ENCODE assay signal across 1 cellular context in the genomic region with DNA sequence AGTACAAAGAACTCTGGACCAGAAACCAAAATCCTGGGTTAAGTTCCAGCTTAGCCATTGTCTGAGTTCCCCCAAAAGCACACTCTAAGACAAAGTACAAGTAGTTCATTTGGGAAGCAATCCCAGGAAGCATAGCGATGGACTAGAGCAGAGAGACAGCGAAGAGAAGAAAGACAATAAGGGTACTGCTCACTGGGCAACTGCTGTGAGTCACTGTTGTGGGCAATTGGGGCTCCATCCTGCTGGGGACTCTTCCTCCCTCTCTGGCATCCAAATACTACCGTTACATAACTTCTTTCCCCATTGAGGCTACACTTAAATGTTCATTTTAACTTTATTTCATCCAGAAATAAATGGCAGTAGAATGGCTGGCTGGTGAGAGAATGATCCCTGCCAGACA.
TF ChIP-seq lines count a peak whose summit lies in the region.

No MANE protein-coding gene starts in this region.

TF ChIP-seq in GM23338, 12 proteins besides CTCF, POLR2A, EP300 and RAD21 (continued from another document):
- TF ChIP-seq, protein P1, sequence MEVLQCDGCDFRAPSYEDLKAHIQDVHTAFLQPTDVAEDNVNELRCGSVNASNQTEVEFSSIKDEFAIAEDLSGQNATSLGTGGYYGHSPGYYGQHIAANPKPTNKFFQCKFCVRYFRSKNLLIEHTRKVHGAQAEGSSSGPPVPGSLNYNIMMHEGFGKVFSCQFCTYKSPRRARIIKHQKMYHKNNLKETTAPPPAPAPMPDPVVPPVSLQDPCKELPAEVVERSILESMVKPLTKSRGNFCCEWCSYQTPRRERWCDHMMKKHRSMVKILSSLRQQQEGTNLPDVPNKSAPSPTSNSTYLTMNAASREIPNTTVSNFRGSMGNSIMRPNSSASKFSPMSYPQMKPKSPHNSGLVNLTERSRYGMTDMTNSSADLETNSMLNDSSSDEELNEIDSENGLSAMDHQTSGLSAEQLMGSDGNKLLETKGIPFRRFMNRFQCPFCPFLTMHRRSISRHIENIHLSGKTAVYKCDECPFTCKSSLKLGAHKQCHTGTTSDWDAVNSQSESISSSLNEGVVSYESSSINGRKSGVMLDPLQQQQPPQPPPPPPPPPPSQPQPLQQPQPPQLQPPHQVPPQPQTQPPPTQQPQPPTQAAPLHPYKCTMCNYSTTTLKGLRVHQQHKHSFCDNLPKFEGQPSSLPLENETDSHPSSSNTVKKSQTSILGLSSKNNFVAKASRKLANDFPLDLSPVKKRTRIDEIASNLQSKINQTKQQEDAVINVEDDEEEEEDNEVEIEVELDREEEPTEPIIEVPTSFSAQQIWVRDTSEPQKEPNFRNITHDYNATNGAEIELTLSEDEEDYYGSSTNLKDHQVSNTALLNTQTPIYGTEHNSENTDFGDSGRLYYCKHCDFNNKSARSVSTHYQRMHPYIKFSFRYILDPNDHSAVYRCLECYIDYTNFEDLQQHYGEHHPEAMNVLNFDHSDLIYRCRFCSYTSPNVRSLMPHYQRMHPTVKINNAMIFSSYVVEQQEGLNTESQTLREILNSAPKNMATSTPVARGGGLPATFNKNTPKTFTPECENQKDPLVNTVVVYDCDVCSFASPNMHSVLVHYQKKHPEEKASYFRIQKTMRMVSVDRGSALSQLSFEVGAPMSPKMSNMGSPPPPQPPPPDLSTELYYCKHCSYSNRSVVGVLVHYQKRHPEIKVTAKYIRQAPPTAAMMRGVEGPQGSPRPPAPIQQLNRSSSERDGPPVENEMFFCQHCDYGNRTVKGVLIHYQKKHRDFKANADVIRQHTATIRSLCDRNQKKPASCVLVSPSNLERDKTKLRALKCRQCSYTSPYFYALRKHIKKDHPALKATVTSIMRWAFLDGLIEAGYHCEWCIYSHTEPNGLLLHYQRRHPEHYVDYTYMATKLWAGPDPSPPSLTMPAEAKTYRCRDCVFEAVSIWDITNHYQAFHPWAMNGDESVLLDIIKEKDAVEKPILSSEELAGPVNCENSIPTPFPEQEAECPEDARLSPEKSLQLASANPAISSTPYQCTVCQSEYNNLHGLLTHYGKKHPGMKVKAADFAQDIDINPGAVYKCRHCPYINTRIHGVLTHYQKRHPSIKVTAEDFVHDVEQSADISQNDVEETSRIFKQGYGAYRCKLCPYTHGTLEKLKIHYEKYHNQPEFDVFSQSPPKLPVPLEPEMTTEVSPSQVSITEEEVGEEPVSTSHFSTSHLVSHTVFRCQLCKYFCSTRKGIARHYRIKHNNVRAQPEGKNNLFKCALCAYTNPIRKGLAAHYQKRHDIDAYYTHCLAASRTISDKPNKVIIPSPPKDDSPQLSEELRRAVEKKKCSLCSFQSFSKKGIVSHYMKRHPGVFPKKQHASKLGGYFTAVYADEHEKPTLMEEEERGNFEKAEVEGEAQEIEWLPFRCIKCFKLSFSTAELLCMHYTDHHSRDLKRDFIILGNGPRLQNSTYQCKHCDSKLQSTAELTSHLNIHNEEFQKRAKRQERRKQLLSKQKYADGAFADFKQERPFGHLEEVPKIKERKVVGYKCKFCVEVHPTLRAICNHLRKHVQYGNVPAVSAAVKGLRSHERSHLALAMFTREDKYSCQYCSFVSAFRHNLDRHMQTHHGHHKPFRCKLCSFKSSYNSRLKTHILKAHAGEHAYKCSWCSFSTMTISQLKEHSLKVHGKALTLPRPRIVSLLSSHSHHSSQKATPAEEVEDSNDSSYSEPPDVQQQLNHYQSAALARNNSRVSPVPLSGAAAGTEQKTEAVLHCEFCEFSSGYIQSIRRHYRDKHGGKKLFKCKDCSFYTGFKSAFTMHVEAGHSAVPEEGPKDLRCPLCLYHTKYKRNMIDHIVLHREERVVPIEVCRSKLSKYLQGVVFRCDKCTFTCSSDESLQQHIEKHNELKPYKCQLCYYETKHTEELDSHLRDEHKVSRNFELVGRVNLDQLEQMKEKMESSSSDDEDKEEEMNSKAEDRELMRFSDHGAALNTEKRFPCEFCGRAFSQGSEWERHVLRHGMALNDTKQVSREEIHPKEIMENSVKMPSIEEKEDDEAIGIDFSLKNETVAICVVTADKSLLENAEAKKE (CRISPR knock-in tag; IDR thresholded peaks at IDR 0.05): no peak
- TF ChIP-seq STAT1 (IDR thresholded peaks at IDR 0.05; ENCODE audit: unreplicated experiment): no peak
- no peak for TF ChIP-seq NANOG (IDR thresholded peaks at IDR 0.05; ENCODE audit: borderline replicate concordance)
- TF ChIP-seq POLR2AphosphoS5 (IDR thresholded peaks at IDR 0.05; ENCODE audit: low read depth): no peak
- TF ChIP-seq, protein P2, sequence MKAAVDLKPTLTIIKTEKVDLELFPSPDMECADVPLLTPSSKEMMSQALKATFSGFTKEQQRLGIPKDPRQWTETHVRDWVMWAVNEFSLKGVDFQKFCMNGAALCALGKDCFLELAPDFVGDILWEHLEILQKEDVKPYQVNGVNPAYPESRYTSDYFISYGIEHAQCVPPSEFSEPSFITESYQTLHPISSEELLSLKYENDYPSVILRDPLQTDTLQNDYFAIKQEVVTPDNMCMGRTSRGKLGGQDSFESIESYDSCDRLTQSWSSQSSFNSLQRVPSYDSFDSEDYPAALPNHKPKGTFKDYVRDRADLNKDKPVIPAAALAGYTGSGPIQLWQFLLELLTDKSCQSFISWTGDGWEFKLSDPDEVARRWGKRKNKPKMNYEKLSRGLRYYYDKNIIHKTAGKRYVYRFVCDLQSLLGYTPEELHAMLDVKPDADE (IDR thresholded peaks at IDR 0.05): no peak
